Comparison of ENCODE assay signal across 28 cellular contexts in genomic region chr4:188735082-188735481, GRCh38.
"Had no signal": no experiment of that assay in that cellular context is flagged by ENCODE, and none has a peak within 500 bp of the region (broad histone marks: within the 10 kb centered on the region; RNA-seq: fewer than 3 reads in every experiment).

No MANE protein-coding gene starts in this region.

- H3K36me3 Mint-ChIP-seq: stimulated activated effector memory CD8-positive, alpha-beta T cell treated with anti-CD3 and anti-CD28 coated beads, Interleukin-12 subunit alpha, Interleukin-12 subunit beta, amount 100 ng/mL, for 72 hours; stimulated activated memory B cell treated with anti-CD40 and anti-IgM and Interleukin-4, amounts not matched to agents 10 μg/mL and 1 μg/mL and 100 μg/mL, for 72 hours; stimulated activated naive B cell treated with anti-CD40 and anti-IgM and Interleukin-4, amounts not matched to agents 10 μg/mL and 1 μg/mL and 100 μg/mL, for 72 hours; type B pancreatic cell had no signal

- FAIRE-seq: urothelium cell line had no signal

- H3K4me1 Mint-ChIP-seq: stimulated activated effector memory CD8-positive, alpha-beta T cell treated with anti-CD3 and anti-CD28 coated beads, Interleukin-12 subunit alpha, Interleukin-12 subunit beta, amount 100 ng/mL, for 72 hours; stimulated activated memory B cell treated with anti-CD40 and anti-IgM and Interleukin-4, amounts not matched to agents 10 μg/mL and 1 μg/mL and 100 μg/mL, for 72 hours; stimulated activated naive B cell treated with anti-CD40 and anti-IgM and Interleukin-4, amounts not matched to agents 10 μg/mL and 1 μg/mL and 100 μg/mL, for 72 hours; stimulated activated naive CD8-positive, alpha-beta T cell treated with anti-CD3 and anti-CD28 coated beads, Interleukin-15, amount 100 ng/mL, for 72 hours had no signal

- H3K4me3 ChIP-seq: stomach, suprapubic skin, testis, thoracic aorta, thyroid gland, tibial artery, tibial nerve, transverse colon, upper lobe of left lung, uterus, vagina had no signal

- H3K4me1 ChIP-seq: stomach, suprapubic skin, testis, thyroid gland, tibial artery, tibial nerve, transverse colon, upper lobe of left lung, uterus, vagina had no signal

- H3K27ac Mint-ChIP-seq: stimulated activated effector memory CD8-positive, alpha-beta T cell treated with anti-CD3 and anti-CD28 coated beads, Interleukin-12 subunit alpha, Interleukin-12 subunit beta, amount 100 ng/mL, for 72 hours; stimulated activated memory B cell treated with anti-CD40 and anti-IgM and Interleukin-4, amounts not matched to agents 10 μg/mL and 1 μg/mL and 100 μg/mL, for 72 hours; stimulated activated naive B cell treated with anti-CD40 and anti-IgM and Interleukin-4, amounts not matched to agents 10 μg/mL and 1 μg/mL and 100 μg/mL, for 72 hours; stimulated activated naive CD8-positive, alpha-beta T cell treated with anti-CD3 and anti-CD28 coated beads, Interleukin-15, amount 100 ng/mL, for 72 hours; stimulated activated naive CD8-positive, alpha-beta T cell treated with anti-CD3 and anti-CD28 coated beads, Interleukin-15, Interleukin-2, amounts not matched to agents 100 ng/mL and 50 ng/mL, for 24 hours; type B pancreatic cell had no signal

- H3K27ac ChIP-seq: stomach, suprapubic skin, testis, thoracic aorta, thyroid gland, tibial artery, tibial nerve, transverse colon, upper lobe of left lung, uterus, vagina had no signal

- H3K27me3 ChIP-seq: stomach, suprapubic skin, testis, thyroid gland, tibial artery, tibial nerve, transverse colon, upper lobe of left lung, uterus, vagina had no signal

- DNase-seq: stimulated activated CD4-positive, alpha-beta T cell treated with anti-CD3 and anti-CD28 coated beads, Interleukin-2, amount 100 ng/mL, for 48 hours; stimulated activated CD4-positive, alpha-beta T cell treated with anti-CD3 and anti-CD28 coated beads, Interleukin-4, amount 100 ng/mL, for 1 hour; stimulated activated CD4-positive, alpha-beta T cell treated with anti-CD3 and anti-CD28 coated beads, Interleukin-4, amount 100 ng/mL, for 24 hours; stimulated activated CD4-positive, alpha-beta T cell treated with anti-CD3 and anti-CD28 coated beads, Interleukin-4, amount 100 ng/mL, for 4 hours; stimulated activated CD8-positive, alpha-beta memory T cell treated with anti-CD3 and anti-CD28 coated beads, Interleukin-4, amount 100 ng/mL, for 48 hours; stimulated activated naive B cell treated with anti-CD40 and anti-IgM and Interleukin-4, amounts not matched to agents 10 μg/mL and 1 μg/mL and 100 μg/mL, for 72 hours; stimulated activated naive CD4-positive, alpha-beta T cell; stimulated activated naive CD4-positive, alpha-beta T cell treated with Interleukin-2 at 50 U/mL for 16 hours; stimulated activated naive CD8-positive, alpha-beta T cell treated with anti-CD3 and anti-CD28 coated beads, Interleukin-15, amount 100 ng/mL, for 72 hours; stimulated activated naive CD8-positive, alpha-beta T cell treated with anti-CD3 and anti-CD28 coated beads, Interleukin-15, Interleukin-2, amounts not matched to agents 100 U/mL and 50 U/mL, for 24 hours; stomach; substantia nigra; testis; thyroid gland; tibial artery; transverse colon; trophoblast cell; uterus had no signal

- H3K36me3 ChIP-seq: stomach, suprapubic skin, thoracic aorta, thyroid gland, tibial artery, tibial nerve, transverse colon, upper lobe of left lung, uterus, vagina had no signal

- H3K9me3 ChIP-seq: stomach, testis, thoracic aorta, thyroid gland, tibial artery, tibial nerve, upper lobe of left lung, uterus, vagina had no signal

- H3K4me3 Mint-ChIP-seq: stimulated activated effector memory CD8-positive, alpha-beta T cell treated with anti-CD3 and anti-CD28 coated beads, Interleukin-12 subunit alpha, Interleukin-12 subunit beta, amount 100 ng/mL, for 72 hours; stimulated activated memory B cell treated with anti-CD40 and anti-IgM and Interleukin-4, amounts not matched to agents 10 μg/mL and 1 μg/mL and 100 μg/mL, for 72 hours; stimulated activated naive B cell treated with anti-CD40 and anti-IgM and Interleukin-4, amounts not matched to agents 10 μg/mL and 1 μg/mL and 100 μg/mL, for 72 hours; stimulated activated naive CD8-positive, alpha-beta T cell treated with anti-CD3 and anti-CD28 coated beads, Interleukin-15, amount 100 ng/mL, for 72 hours; stimulated activated naive CD8-positive, alpha-beta T cell treated with anti-CD3 and anti-CD28 coated beads, Interleukin-15, Interleukin-2, amounts not matched to agents 100 ng/mL and 50 ng/mL, for 24 hours; type B pancreatic cell had no signal

- ATAC-seq: stimulated activated effector memory CD8-positive, alpha-beta T cell treated with anti-CD3 and anti-CD28 coated beads, Interleukin-12 subunit alpha, Interleukin-12 subunit beta, amount 100 ng/mL, for 72 hours; stimulated activated memory B cell treated with anti-CD40 and anti-IgM and Interleukin-4, amounts not matched to agents 10 μg/mL and 1 μg/mL and 100 μg/mL, for 72 hours; stimulated activated naive B cell treated with anti-CD40 and anti-IgM and Interleukin-4, amounts not matched to agents 10 μg/mL and 1 μg/mL and 100 μg/mL, for 72 hours; stimulated activated naive CD8-positive, alpha-beta T cell treated with anti-CD3 and anti-CD28 coated beads, Interleukin-15, amount 100 ng/mL, for 72 hours; stimulated activated naive CD8-positive, alpha-beta T cell treated with anti-CD3 and anti-CD28 coated beads, Interleukin-15, Interleukin-2, amounts not matched to agents 100 U/mL and 50 U/mL, for 24 hours had no signal

- H3K27me3 Mint-ChIP-seq: stimulated activated memory B cell treated with anti-CD40 and anti-IgM and Interleukin-4, amounts not matched to agents 10 μg/mL and 1 μg/mL and 100 μg/mL, for 72 hours; stimulated activated naive B cell treated with anti-CD40 and anti-IgM and Interleukin-4, amounts not matched to agents 10 μg/mL and 1 μg/mL and 100 μg/mL, for 72 hours; stimulated activated naive CD8-positive, alpha-beta T cell treated with anti-CD3 and anti-CD28 coated beads, Interleukin-15, amount 100 ng/mL, for 72 hours; stimulated activated naive CD8-positive, alpha-beta T cell treated with anti-CD3 and anti-CD28 coated beads, Interleukin-15, Interleukin-2, amounts not matched to agents 100 ng/mL and 50 ng/mL, for 24 hours; type B pancreatic cell had no signal
